In the genomic region with DNA sequence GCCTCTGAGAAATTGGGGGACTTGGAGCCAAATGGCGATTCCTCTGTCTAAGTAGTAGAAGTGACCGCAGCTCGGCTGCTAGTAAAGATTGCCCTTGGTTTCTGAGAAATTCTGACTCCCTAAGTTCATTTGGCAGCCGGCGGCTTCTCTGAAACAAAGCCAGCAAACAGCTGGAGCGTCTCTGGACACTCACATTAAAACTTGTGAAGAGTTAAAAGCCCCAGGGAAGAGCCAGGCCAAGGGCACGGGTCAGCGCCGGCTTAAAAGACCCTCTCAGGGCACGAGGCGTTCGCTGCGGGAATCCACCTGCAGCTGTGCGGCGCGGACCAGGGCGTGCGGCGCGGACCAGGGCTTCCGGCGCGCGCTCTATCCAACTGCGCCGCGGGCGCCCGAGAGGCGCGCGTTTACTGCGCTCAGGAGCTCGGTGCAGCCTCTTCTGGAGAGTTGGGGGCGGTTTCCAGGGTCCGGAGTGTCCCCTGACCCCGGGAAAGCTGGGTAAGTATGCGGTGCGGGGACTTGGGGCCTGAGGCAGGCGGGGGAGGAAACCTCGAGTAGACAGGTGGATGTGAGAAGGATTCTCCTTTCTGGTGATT, we compare ENCODE assay signal across 1 cellular context.
TF ChIP-seq lines count a peak whose summit lies in the region.

A gene with protein sequence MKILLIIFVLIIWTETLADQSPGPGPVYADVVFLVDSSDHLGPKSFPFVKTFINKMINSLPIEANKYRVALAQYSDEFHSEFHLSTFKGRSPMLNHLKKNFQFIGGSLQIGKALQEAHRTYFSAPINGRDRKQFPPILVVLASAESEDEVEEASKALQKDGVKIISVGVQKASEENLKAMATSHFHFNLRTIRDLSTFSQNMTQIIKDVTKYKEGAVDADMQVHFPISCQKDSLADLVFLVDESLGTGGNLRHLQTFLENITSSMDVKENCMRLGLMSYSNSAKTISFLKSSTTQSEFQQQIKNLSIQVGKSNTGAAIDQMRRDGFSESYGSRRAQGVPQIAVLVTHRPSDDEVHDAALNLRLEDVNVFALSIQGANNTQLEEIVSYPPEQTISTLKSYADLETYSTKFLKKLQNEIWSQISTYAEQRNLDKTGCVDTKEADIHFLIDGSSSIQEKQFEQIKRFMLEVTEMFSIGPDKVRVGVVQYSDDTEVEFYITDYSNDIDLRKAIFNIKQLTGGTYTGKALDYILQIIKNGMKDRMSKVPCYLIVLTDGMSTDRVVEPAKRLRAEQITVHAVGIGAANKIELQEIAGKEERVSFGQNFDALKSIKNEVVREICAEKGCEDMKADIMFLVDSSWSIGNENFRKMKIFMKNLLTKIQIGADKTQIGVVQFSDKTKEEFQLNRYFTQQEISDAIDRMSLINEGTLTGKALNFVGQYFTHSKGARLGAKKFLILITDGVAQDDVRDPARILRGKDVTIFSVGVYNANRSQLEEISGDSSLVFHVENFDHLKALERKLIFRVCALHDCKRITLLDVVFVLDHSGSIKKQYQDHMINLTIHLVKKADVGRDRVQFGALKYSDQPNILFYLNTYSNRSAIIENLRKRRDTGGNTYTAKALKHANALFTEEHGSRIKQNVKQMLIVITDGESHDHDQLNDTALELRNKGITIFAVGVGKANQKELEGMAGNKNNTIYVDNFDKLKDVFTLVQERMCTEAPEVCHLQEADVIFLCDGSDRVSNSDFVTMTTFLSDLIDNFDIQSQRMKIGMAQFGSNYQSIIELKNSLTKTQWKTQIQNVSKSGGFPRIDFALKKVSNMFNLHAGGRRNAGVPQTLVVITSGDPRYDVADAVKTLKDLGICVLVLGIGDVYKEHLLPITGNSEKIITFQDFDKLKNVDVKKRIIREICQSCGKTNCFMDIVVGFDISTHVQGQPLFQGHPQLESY (N-terminal part only) (plus strand): TSS at position 186 of the 593 bp plus-strand sequence. CDS start 27,967 bp downstream, outside the sequence.

TF ChIP-seq in WTC11, 78 proteins besides CTCF, POLR2A, EP300 and RAD21:
- TF ChIP-seq, protein P1, sequence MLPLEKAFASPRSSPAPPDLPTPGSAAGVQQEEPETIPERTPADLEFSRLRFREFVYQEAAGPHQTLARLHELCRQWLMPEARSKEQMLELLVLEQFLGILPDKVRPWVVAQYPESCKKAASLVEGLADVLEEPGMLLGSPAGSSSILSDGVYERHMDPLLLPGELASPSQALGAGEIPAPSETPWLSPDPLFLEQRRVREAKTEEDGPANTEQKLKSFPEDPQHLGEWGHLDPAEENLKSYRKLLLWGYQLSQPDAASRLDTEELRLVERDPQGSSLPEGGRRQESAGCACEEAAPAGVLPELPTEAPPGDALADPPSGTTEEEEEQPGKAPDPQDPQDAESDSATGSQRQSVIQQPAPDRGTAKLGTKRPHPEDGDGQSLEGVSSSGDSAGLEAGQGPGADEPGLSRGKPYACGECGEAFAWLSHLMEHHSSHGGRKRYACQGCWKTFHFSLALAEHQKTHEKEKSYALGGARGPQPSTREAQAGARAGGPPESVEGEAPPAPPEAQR (CRISPR knock-in tag; IDR thresholded peaks at IDR 0.05), result no peak
- TF ChIP-seq ZNF423 (CRISPR knock-in tag; IDR thresholded peaks at IDR 0.05), result peak; percentile 67
